ENCODE assay signal across 17 cellular contexts in genomic region chr2:60336442-60337141, GRCh38.
A peak's percentile ranks its signal among the peaks of the same experiment; 100 is the strongest.
DNase-seq lines count a peak whose midpoint lies in the region; ATAC-seq and TF ChIP-seq lines count a peak whose summit lies in the region.
"Had no signal": no experiment of that assay in that cellular context is flagged by ENCODE, and none has a peak within 500 bp of the region (broad histone marks: within the 10 kb centered on the region; RNA-seq: fewer than 3 reads in every experiment).

No MANE protein-coding gene starts in this region.

- H3K9me3 ChIP-seq in spleen (no peaks in the 10 kb centered on the region), lower lobe of right lung (no peaks in the 10 kb centered on the region)
- H3K9me3 ChIP-seq: upper lobe of right lung had no signal

- no peaks in the 10 kb centered on the region for H3F3A ChIP-seq in GM23338 (replicated peaks; ENCODE audit: low read depth)

- no peaks in the 10 kb centered on the region for H3K27me3 ChIP-seq in GM23338 (ENCODE audit: insufficient read depth)
- H3K27me3 ChIP-seq in spleen (replicated peaks in 1 of 7), result no peaks in the 10 kb centered on the region
- no peaks in the 10 kb centered on the region for H3K27me3 ChIP-seq in lower lobe of right lung (ENCODE audit: low read depth)
- H3K27me3 ChIP-seq: upper lobe of right lung had no signal

- H3K27ac Mint-ChIP-seq in GM23338, result no peak overlapping the region
- H3K27ac Mint-ChIP-seq: activated CD4-positive, alpha-beta memory T cell treated with anti-CD3 and anti-CD28 coated beads, Interleukin-2, amount 10 ng/mL, durations not matched to agents 7 days and 5 days; activated naive CD4-positive, alpha-beta T cell treated with anti-CD3 and anti-CD28 coated beads for 36 hours; nephron progenitor cell; T-helper 1 cell treated with Interleukin-12 subunit alpha and Interleukin-12 subunit beta and Interleukin-4 antibody, amounts not matched to agents 30 μg/mL and 1 μg/mL, for 36 hours had no signal

- no peak overlapping the region for H3K4me3 ChIP-seq in GM23338
- H3K4me3 ChIP-seq in spleen, result no peak overlapping the region
- no peak overlapping the region for H3K4me3 ChIP-seq in lower lobe of right lung
- H3K4me3 ChIP-seq: smooth muscle cell, upper lobe of right lung had no signal

- no peak overlapping the region for H2AFZ ChIP-seq in GM23338

- no peak overlapping the region for H3K4me2 ChIP-seq in GM23338
- H3K4me2 ChIP-seq: smooth muscle cell had no signal

- H3K36me3 Mint-ChIP-seq in GM23338 (ENCODE audit: low read depth), result no peaks in the 10 kb centered on the region
- no peaks in the 10 kb centered on the region for H3K36me3 Mint-ChIP-seq in activated T-cell treated with anti-CD3 and anti-CD28 coated beads, Interleukin-2, amount 50 U/mL, for 4 hours (ENCODE audit: insufficient read depth)

- POLR2A ChIA-PET in RWPE1 (lab: Yijun Ruan, JAX; ENCODE audit: low non-redundant PET), result no interaction called here

- H4K20me1 ChIP-seq in GM23338 (replicated peaks; ENCODE audit: insufficient read depth), result no peaks in the 10 kb centered on the region

- TF ChIP-seq CTCF in GM23338 (conservative IDR thresholded peaks at IDR 0.05; ENCODE audit: low read depth in 2 of 2) (peak in 1 of 2 experiments; percentile 39; a peak in 2 of 4 replicates), spleen (IDR thresholded peaks at IDR 0.05 in 8 of 11, conservative IDR thresholded peaks at IDR 0.05 in 3 of 11) (no peak), RWPE1 (conservative IDR thresholded peaks at IDR 0.05; ENCODE audit: low read depth) (no peak), lower lobe of right lung (IDR thresholded peaks at IDR 0.05) (no peak)

- H3K4me1 ChIP-seq in GM23338 (ENCODE audit: insufficient read depth) (0 out of 2 replicates have a peak, but pooled peaks cover 4% of the 10 kb centered on the region), spleen (peaks cover 0 to 42% (median 26%) of the 10 kb centered on the region in 6 donors), lower lobe of right lung (no peaks in the 10 kb centered on the region)
- H3K4me1 ChIP-seq: upper lobe of right lung had no signal

- CTCF ChIA-PET in RWPE1 (lab: Yijun Ruan, JAX), result no interaction called here

- H3K9me2 ChIP-seq in GM23338 (ENCODE audit: insufficient read depth), result no peaks in the 10 kb centered on the region

- H3K27ac ChIP-seq in GM23338 (ENCODE audit: low read depth) (no peak overlapping the region), spleen (peak overlapping the region; percentile 48 to 86 (median 68)), RWPE1 (no peak overlapping the region), lower lobe of right lung (no peak overlapping the region)
- H3K27ac ChIP-seq: epithelial cell of prostate, upper lobe of right lung had no signal

- 55 to 67% (median 60%) methylated on average over 5 of the region's 5 CpGs for WGBS in spleen, 5 donors

- intact Hi-C loops in spleen (cut with DNase I; ENCODE audit: low total_unique reads) (no loop called here), lower lobe of right lung (cut with DNase I) (no loop called here)

- peaks cover 1% of the 10 kb centered on the region for H3K27me3 Mint-ChIP-seq in GM23338 (ENCODE audit: insufficient read depth, low read depth, poor library complexity)
- H3K27me3 Mint-ChIP-seq in activated T-cell treated with anti-CD3 and anti-CD28 coated beads, Interleukin-2, amount 50 U/mL, for 4 hours (ENCODE audit: low read depth), result no peaks in the 10 kb centered on the region

- H3K36me3 ChIP-seq in GM23338 (ENCODE audit: insufficient read depth) (no peaks in the 10 kb centered on the region), spleen (no peaks in the 10 kb centered on the region), lower lobe of right lung (no peaks in the 10 kb centered on the region)
- H3K36me3 ChIP-seq: upper lobe of right lung had no signal

- no peaks in the 10 kb centered on the region for H3K79me2 ChIP-seq in GM23338 (replicated peaks; ENCODE audit: insufficient read depth)

- TF ChIP-seq POLR2A in spleen (IDR thresholded peaks at IDR 0.05), result no peak

- H3K9me3 Mint-ChIP-seq in GM23338, result no peaks in the 10 kb centered on the region
- no peaks in the 10 kb centered on the region for H3K9me3 Mint-ChIP-seq in activated T-cell treated with anti-CD3 and anti-CD28 coated beads, Interleukin-2, amount 50 U/mL, for 4 hours
- H3K9me3 Mint-ChIP-seq: activated CD4-positive, alpha-beta memory T cell treated with anti-CD3 and anti-CD28 coated beads, Interleukin-2, amount 10 ng/mL, durations not matched to agents 7 days and 5 days; activated naive CD4-positive, alpha-beta T cell treated with anti-CD3 and anti-CD28 coated beads for 36 hours; nephron progenitor cell; T-helper 1 cell treated with Interleukin-12 subunit alpha and Interleukin-12 subunit beta and Interleukin-4 antibody, amounts not matched to agents 30 μg/mL and 1 μg/mL, for 36 hours had no signal

- DNase-seq in NOMO-1 treated with DMSO at 0.1 percent for 48 hours (lab: John Stamatoyannopoulos, UW; ENCODE audit: unreplicated experiment) (peak; percentile 21), NOMO-1 treated with dmso at 0.1 percent for 144 hours (lab: John Stamatoyannopoulos, UW; ENCODE audit: unreplicated experiment) (no peak), GM23338 (ENCODE audit: low spot score) (no peak), MV-4-11 (lab: John Stamatoyannopoulos, UW) (peak; percentile 8), spleen (no peak), RWPE1 (ENCODE audit: low spot score) (no peak), lower lobe of right lung (no peak)
- DNase-seq in activated T-cell treated with anti-CD3 and anti-CD28 coated beads, Interleukin-2, amount 50 U/mL, for 4 hours, result no peak
- DNase-seq: activated CD4-positive, alpha-beta memory T cell treated with anti-CD3 and anti-CD28 coated beads, Interleukin-2, amount 10 ng/mL, durations not matched to agents 7 days and 5 days; activated naive CD4-positive, alpha-beta T cell treated with anti-CD3 and anti-CD28 coated beads for 36 hours; NCI-H146; nephron progenitor cell had no signal

- ATAC-seq in GM23338 (peak; percentile 53), lower lobe of right lung (no peak)
- ATAC-seq in activated T-cell treated with anti-CD3 and anti-CD28 coated beads, Interleukin-2, amount 50 U/mL, for 4 hours, result no peak
- ATAC-seq: left lobe of liver had no signal

- H3K4me1 Mint-ChIP-seq in GM23338, result peaks cover 8% of the 10 kb centered on the region; the same call in 1 of the 3 replicates
- no peaks in the 10 kb centered on the region for H3K4me1 Mint-ChIP-seq in activated T-cell treated with anti-CD3 and anti-CD28 coated beads, Interleukin-2, amount 50 U/mL, for 4 hours (ENCODE audit: low read depth)
- H3K4me1 Mint-ChIP-seq: activated CD4-positive, alpha-beta memory T cell treated with anti-CD3 and anti-CD28 coated beads, Interleukin-2, amount 10 ng/mL, durations not matched to agents 7 days and 5 days had no signal

- no peak overlapping the region for H3K4me3 Mint-ChIP-seq in GM23338
- H3K4me3 Mint-ChIP-seq in activated T-cell treated with anti-CD3 and anti-CD28 coated beads, Interleukin-2, amount 50 U/mL, for 4 hours, result no peak overlapping the region
- H3K4me3 Mint-ChIP-seq: activated CD4-positive, alpha-beta memory T cell treated with anti-CD3 and anti-CD28 coated beads, Interleukin-2, amount 10 ng/mL, durations not matched to agents 7 days and 5 days; activated naive CD4-positive, alpha-beta T cell treated with anti-CD3 and anti-CD28 coated beads for 36 hours; nephron progenitor cell; T-helper 1 cell treated with Interleukin-12 subunit alpha and Interleukin-12 subunit beta and Interleukin-4 antibody, amounts not matched to agents 30 μg/mL and 1 μg/mL, for 36 hours had no signal

TF ChIP-seq in GM23338, 12 proteins besides CTCF, POLR2A, EP300 and RAD21 (continues in another document):
- no peak for TF ChIP-seq EZH2 (IDR thresholded peaks at IDR 0.05; ENCODE audit: low read depth, unreplicated experiment)

Comparison
In these comparisons a context has a peak if more than half of its experiments do, and no peak if none do; other contexts are left out.
1. DNase-seq: peak in NOMO-1 treated with DMSO at 0.1 percent for 48 hours (single experiment) and MV-4-11 (single experiment); none in NOMO-1 treated with dmso at 0.1 percent for 144 hours (single experiment), GM23338 (single experiment), spleen (single experiment), RWPE1 (single experiment), activated T-cell treated with anti-CD3 and anti-CD28 coated beads, Interleukin-2, amount 50 U/mL, for 4 hours (single experiment) and lower lobe of right lung (single experiment).
2. H3K27ac ChIP-seq: peak in spleen (8 of 8); none in GM23338 (single experiment), RWPE1 (single experiment) and lower lobe of right lung (single experiment).